In the genomic region with DNA sequence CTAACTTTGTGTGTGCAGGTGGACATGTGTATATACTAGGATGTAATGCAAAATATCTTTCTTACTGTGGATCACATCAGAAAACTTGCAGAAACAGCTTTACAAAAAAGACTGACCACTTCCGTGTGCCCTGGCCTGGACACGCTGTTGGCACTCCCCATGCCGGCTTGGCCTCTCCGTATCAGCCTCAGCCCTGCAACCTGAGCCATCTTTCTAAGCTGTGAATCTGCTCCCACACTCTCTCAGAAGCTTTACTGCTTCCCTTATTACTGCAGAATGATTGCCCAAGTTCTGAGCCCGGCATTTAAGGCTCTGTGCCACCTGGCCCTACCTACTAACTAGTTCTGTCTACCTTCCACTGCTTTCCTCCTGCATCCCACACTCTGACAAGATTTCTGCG, we compare ENCODE assay signal across 20 cellular contexts. TPM values are rescaled to one million over a fixed set of nuclear protein-coding genes. Genes with fewer than 3 reads are reported as not detected.
DNase-seq lines count a peak whose midpoint lies in the region; ATAC-seq, FAIRE-seq and TF ChIP-seq lines count a peak whose summit lies in the region.
"Had no signal": no experiment of that assay in that cellular context is flagged by ENCODE, and none has a peak within 500 bp of the region (broad histone marks: within the 10 kb centered on the region; RNA-seq: fewer than 3 reads in every experiment).

No MANE protein-coding gene starts in this region.

- no peaks in the 10 kb centered on the region for H3K9me3 ChIP-seq in kidney (ENCODE audit: control insufficient read depth in 1 of 2, low read length in 2 of 2)
- H3K9me3 ChIP-seq in psoas muscle = no peaks in the 10 kb centered on the region
- H3K9me3 ChIP-seq: Peyer's patch had no signal

- ATAC-seq in psoas muscle = peak; percentile 39 to 78 (median 68)

- H3K27me3 ChIP-seq in psoas muscle (ENCODE audit: insufficient read depth in 3 of 3, low read length in 2 of 3) = no peaks in the 10 kb centered on the region
- H3K27me3 ChIP-seq: Peyer's patch had no signal

- H3K4me3 ChIP-seq in kidney (ENCODE audit: low read length in 2 of 2) = no peak overlapping the region
- no peak overlapping the region for H3K4me3 ChIP-seq in psoas muscle
- H3K4me3 ChIP-seq: GM23248, Peyer's patch had no signal

- no peak for TF ChIP-seq CTCF in kidney (IDR thresholded peaks at IDR 0.05; ENCODE audit: borderline replicate concordance, extremely low read depth, insufficient read depth)
- TF ChIP-seq CTCF in psoas muscle (IDR thresholded peaks at IDR 0.05) = no peak

- 30 to 47% (median 33%) methylated on average over 6 of the region's 6 CpGs for WGBS in psoas muscle, 3 donors

- no peak overlapping the region for H3K9ac ChIP-seq in kidney (ENCODE audit: low read length in 2 of 2)
- H3K9ac ChIP-seq: GM23248 had no signal

- intact Hi-C loops in kidney (cut with DNase I) (no loop called here), psoas muscle (cut with DNase I) (no loop called here)

- peak; percentile 28 for DNase-seq in activated CD8-positive, alpha-beta memory T cell treated with anti-CD3 and anti-CD28 coated beads for 24 hours
- no peak for DNase-seq in activated CD8-positive, alpha-beta memory T cell treated with anti-CD3 and anti-CD28 coated beads, Interleukin-2, amount 50 U/mL, for 48 hours
- DNase-seq in kidney (peak; percentile 48), psoas muscle (peak in 1 of 2 donors; percentile 80), urothelium cell line (ENCODE audit: low spot score) (no peak), SKM-1 treated with dmso at 0.1 percent for 144 hours (lab: John Stamatoyannopoulos, UW; ENCODE audit: unreplicated experiment) (no peak)
- DNase-seq in activated CD4-positive, alpha-beta T cell treated with anti-CD3 and anti-CD28 coated beads for 1 hour = no peak
- DNase-seq: CD4-positive, CD25-positive, alpha-beta regulatory T cell; COR-L47; GF-D8; GM23248; HCEC 1CT; IMR-90; NCI-H1048; NCI-H1436 treated with DMSO at 0.1 percent for 48 hours; NCI-H2029 treated with DMSO at 0.1 percent for 48 hours; NCI-H2171; NCI-H69 had no signal

- H3K4me1 ChIP-seq in kidney (ENCODE audit: control insufficient read depth in 1 of 2, insufficient read depth in 1 of 2, low read depth in 1 of 2, low read length in 2 of 2) (no peaks in the 10 kb centered on the region), psoas muscle (peaks cover 51% of the 10 kb centered on the region)

- H3K36me3 ChIP-seq in kidney (ENCODE audit: control insufficient read depth in 1 of 2, insufficient read depth in 2 of 2, low read length in 2 of 2) = peaks cover 0 to 5% of the 10 kb centered on the region in 2 donors
- H3K36me3 ChIP-seq in psoas muscle (ENCODE audit: insufficient read depth in 1 of 2, low read depth in 1 of 2) = no peaks in the 10 kb centered on the region

- no peak for FAIRE-seq in kidney (lab: Jason Lieb, UNC)
- FAIRE-seq in urothelium cell line (lab: Jason Lieb, UNC) = peak; percentile 27

- H3K27ac ChIP-seq in kidney (ENCODE audit: low read depth in 2 of 2, low read length in 2 of 2) (no peak overlapping the region), psoas muscle (no peak overlapping the region)
- H3K27ac ChIP-seq: GM23248, HL-60, Peyer's patch had no signal

RNA-seq across cellular contexts. Expression of gene MYO7B, which starts 37.8 kb away (rescaled TPM):
- 11.0 TPM for total RNA-seq in kidney
- 22.2 TPM for polyA plus RNA-seq in kidney (ENCODE audit: insufficient read depth, low read depth, low replicate concordance)
- total RNA-seq in psoas muscle = under 1 TPM; 0.28 to 0.55 (median 0.51) TPM
- under 1 TPM; 0.44 to 0.61 (median 0.47) TPM for polyA plus RNA-seq in psoas muscle
- total RNA-seq: CD4-positive, CD25-positive, alpha-beta regulatory T cell; GM23248 had no signal
- polyA plus RNA-seq: GM23248 had no signal

RNA-seq across cellular contexts. Expression of gene IWS1, which starts 47.0 kb away (rescaled TPM):
- total RNA-seq in kidney (35.8 TPM), psoas muscle (10 to 100 TPM; 54.2 to 69.0 (median 62.7) TPM)
- polyA plus RNA-seq in kidney (ENCODE audit: insufficient read depth, low read depth, low replicate concordance) (29.8 TPM), psoas muscle (10 to 100 TPM; 47.6 to 77.2 (median 59.3) TPM)

Comparison
In these comparisons a context has a peak if more than half of its experiments do, and no peak if none do; other contexts are left out.
1. DNase-seq: peak in activated CD8-positive, alpha-beta memory T cell treated with anti-CD3 and anti-CD28 coated beads for 24 hours (single experiment) and kidney (single experiment); none in activated CD8-positive, alpha-beta memory T cell treated with anti-CD3 and anti-CD28 coated beads, Interleukin-2, amount 50 U/mL, for 48 hours (single experiment), urothelium cell line (single experiment), SKM-1 treated with dmso at 0.1 percent for 144 hours (single experiment) and activated CD4-positive, alpha-beta T cell treated with anti-CD3 and anti-CD28 coated beads for 1 hour (single experiment).